In genomic region chr15:99467338-99467720, GRCh38 we compare ENCODE assay signal across 18 cellular contexts.
"Had no signal": no experiment of that assay in that cellular context is flagged by ENCODE, and none has a peak within 500 bp of the region (broad histone marks: within the 10 kb centered on the region; RNA-seq: fewer than 3 reads in every experiment).

No MANE protein-coding gene starts in this region.

- H3K4me3 Mint-ChIP-seq: activated naive CD4-positive, alpha-beta T cell treated with anti-CD3 and anti-CD28 coated beads for 36 hours; activated naive CD8-positive, alpha-beta T cell treated with anti-CD3 and anti-CD28 coated beads, Interleukin-2, amount 50 U/mL, for 24 hours; mesothelial cell of epicardium; nephron progenitor cell; T-helper 2 cell treated with Interferon-gamma antibody and Interleukin-4, amounts not matched to agents 5 μg/mL and 100 μg/mL, for 36 hours had no signal

- H3K36me3 Mint-ChIP-seq: mesothelial cell of epicardium had no signal

- H3K27me3 Mint-ChIP-seq: activated naive CD8-positive, alpha-beta T cell treated with anti-CD3 and anti-CD28 coated beads, Interleukin-2, amount 50 U/mL, for 24 hours had no signal

- H3K27ac ChIP-seq: ascending aorta, esophagus muscularis mucosa, psoas muscle, spleen, stomach, testis, upper lobe of right lung had no signal

- DNase-seq: activated CD4-positive, alpha-beta T cell treated with anti-CD3 and anti-CD28 coated beads, Interleukin-2, amount 50 U/mL, for 1 hour; activated CD4-positive, CD25-positive, alpha-beta regulatory T cell; activated naive CD4-positive, alpha-beta T cell treated with anti-CD3 and anti-CD28 coated beads for 36 hours; activated naive CD8-positive, alpha-beta T cell treated with anti-CD3 and anti-CD28 coated beads, Interleukin-2, amount 50 U/mL, for 24 hours; dorsolateral prefrontal cortex; kidney glomerular epithelial cell; nephron progenitor cell; psoas muscle; spleen; stomach; testis; upper lobe of right lung had no signal

- H3K9me3 ChIP-seq: testis had no signal

- H3K36me3 ChIP-seq: ascending aorta, esophagus muscularis mucosa, spleen, stomach, upper lobe of right lung had no signal

- H3K4me1 ChIP-seq: ascending aorta, esophagus muscularis mucosa, psoas muscle, upper lobe of right lung had no signal

- H3K27ac Mint-ChIP-seq: activated naive CD4-positive, alpha-beta T cell treated with anti-CD3 and anti-CD28 coated beads for 36 hours; activated naive CD8-positive, alpha-beta T cell treated with anti-CD3 and anti-CD28 coated beads, Interleukin-2, amount 50 U/mL, for 24 hours; activated T-helper 2 cell treated with anti-CD3 and anti-CD28 coated beads, Interferon-gamma antibody, Interleukin-2, Interleukin-4, amounts not matched to agents 10 μg/mL and 5 μg/mL and 100 μg/mL, durations not matched to agents 14 hours and 24 hours and 36 hours; mesothelial cell of epicardium; nephron progenitor cell; T-helper 2 cell treated with Interferon-gamma antibody and Interleukin-4, amounts not matched to agents 5 μg/mL and 100 μg/mL, for 36 hours had no signal

- H3K27me3 ChIP-seq: ascending aorta, dorsolateral prefrontal cortex, esophagus muscularis mucosa, spleen, stomach, testis, upper lobe of right lung had no signal

- H3K4me3 ChIP-seq: ascending aorta, dorsolateral prefrontal cortex, esophagus muscularis mucosa, psoas muscle, spleen, stomach, testis, upper lobe of right lung had no signal

- ATAC-seq: activated naive CD8-positive, alpha-beta T cell treated with anti-CD3 and anti-CD28 coated beads, Interleukin-2, amount 50 U/mL, for 24 hours; sciatic nerve had no signal

- H3K4me1 Mint-ChIP-seq: mesothelial cell of epicardium, nephron progenitor cell had no signal
